ENCODE assay signal across 16 cellular contexts in genomic region chr3:185645596-185646381, GRCh38. TPM values are rescaled to one million over a fixed set of nuclear protein-coding genes. Genes with fewer than 3 reads are reported as not detected.
DNase-seq lines count a peak whose midpoint lies in the region; ATAC-seq and TF ChIP-seq lines count a peak whose summit lies in the region.
"Had no signal": no experiment of that assay in that cellular context is flagged by ENCODE, and none has a peak within 500 bp of the region (broad histone marks: within the 10 kb centered on the region; RNA-seq: fewer than 3 reads in every experiment).

No MANE protein-coding gene starts in this region.

- peaks cover 80% of the 10 kb centered on the region for H3K36me3 Mint-ChIP-seq in Calu3 (ENCODE audit: insufficient read depth, unreplicated experiment)

- H3K36me3 ChIP-seq in left lung: no peaks in the 10 kb centered on the region

- H3K4me1 ChIP-seq in left lung: no peaks in the 10 kb centered on the region
- H3K4me1 ChIP-seq: lower lobe of right lung, stomach had no signal

- H3K4me3 ChIP-seq in left lung: no peak overlapping the region
- H3K4me3 ChIP-seq: lower lobe of right lung, stomach had no signal

- intact Hi-C loops in Calu3 (cut with micrococcal nuclease; ENCODE audit: unreplicated experiment): no loop called here
- intact Hi-C loops in left lung (cut with DNase I): no loop called here

- no TSS peak for BruUV-seq in Calu3 (replicated peaks; lab: Mats Ljungman, UMichigan)

- H3K27ac ChIP-seq in left lung: no peak overlapping the region
- H3K27ac ChIP-seq: lower lobe of right lung, stomach had no signal

- CTCF ChIA-PET in Calu3 (lab: Charles Lee): no interaction called here

- peak overlapping the region; percentile 12 for H3K27ac Mint-ChIP-seq in Calu3 (ENCODE audit: unreplicated experiment)
- H3K27ac Mint-ChIP-seq: B cell; T-helper 1 cell treated with Interleukin-12 subunit alpha and Interleukin-12 subunit beta and Interleukin-4 antibody, amounts not matched to agents 30 μg/mL and 1 μg/mL, for 36 hours had no signal

- no peaks in the 10 kb centered on the region for H3K4me1 Mint-ChIP-seq in Calu3 (ENCODE audit: low read depth, unreplicated experiment)

- no peak overlapping the region for H3K4me3 Mint-ChIP-seq in Calu3 (ENCODE audit: low read depth, unreplicated experiment)
- H3K4me3 Mint-ChIP-seq: B cell; T-helper 1 cell treated with Interleukin-12 subunit alpha and Interleukin-12 subunit beta and Interleukin-4 antibody, amounts not matched to agents 30 μg/mL and 1 μg/mL, for 36 hours had no signal

- no peaks in the 10 kb centered on the region for H3K27me3 ChIP-seq in left lung

- peak; percentile 26 for ATAC-seq in left lung
- no peak for ATAC-seq in HG03095 (IDR thresholded peaks at IDR 0.05; ENCODE audit: unreplicated experiment)
- no peak for ATAC-seq in GM18517 (IDR thresholded peaks at IDR 0.05; ENCODE audit: unreplicated experiment)
- ATAC-seq: lower lobe of right lung had no signal

- H3K27me3 Mint-ChIP-seq in Calu3 (ENCODE audit: unreplicated experiment): no peaks in the 10 kb centered on the region
- H3K27me3 Mint-ChIP-seq: B cell had no signal

- TF ChIP-seq CTCF in Calu3 (IDR thresholded peaks at IDR 0.05; ENCODE audit: unreplicated experiment): no peak
- TF ChIP-seq CTCF in left lung (IDR thresholded peaks at IDR 0.05): no peak

- DNase-seq in Calu3 (no peak), NCI-H128 (lab: John Stamatoyannopoulos, UW; ENCODE audit: unreplicated experiment) (peak; percentile 46), amniotic epithelial cell (ENCODE audit: low read depth) (peak; percentile 42), left lung (no peak), hippocampal formation (lab: John Stamatoyannopoulos, UW) (no peak), HK-2 (ENCODE audit: unreplicated experiment) (no peak)
- DNase-seq: activated naive CD4-positive, alpha-beta T cell treated with Interleukin-2 at 50 U/mL for 16 hours; foreskin melanocyte; lower lobe of right lung; MM.1S; stimulated activated CD4-positive, alpha-beta T cell treated with anti-CD3 and anti-CD28 coated beads, Interleukin-4, amount 100 ng/mL, for 1 hour; stomach had no signal

- H3K9me3 Mint-ChIP-seq in Calu3 (ENCODE audit: low read depth, unreplicated experiment): no peaks in the 10 kb centered on the region
- H3K9me3 Mint-ChIP-seq: T-helper 1 cell treated with Interleukin-12 subunit alpha and Interleukin-12 subunit beta and Interleukin-4 antibody, amounts not matched to agents 30 μg/mL and 1 μg/mL, for 36 hours had no signal

- no peaks in the 10 kb centered on the region for H3K9me3 ChIP-seq in left lung
- H3K9me3 ChIP-seq: lower lobe of right lung, stomach had no signal

RNA-seq across cellular contexts. Expression of gene SENP2, which starts 59.7 kb away (rescaled TPM):
- total RNA-seq in Calu3 (2022): 75.1 and 87.1 TPM in 2 replicates
- total RNA-seq in left lung: 10 to 100 TPM; 31.6 to 34.0 TPM

Comparison
In these comparisons a context has a peak if more than half of its experiments do, and no peak if none do; other contexts are left out.
1. DNase-seq: peak in NCI-H128 (single experiment) and amniotic epithelial cell (single experiment); none in Calu3 (single experiment), left lung (0 of 2), hippocampal formation (0 of 2) and HK-2 (single experiment).